16 cellular contexts compared by ENCODE assay signal in genomic region chr17:78046923-78047322, GRCh38.
DNase-seq lines count a peak whose midpoint lies in the region; ATAC-seq and TF ChIP-seq lines count a peak whose summit lies in the region.
"Had no signal": no experiment of that assay in that cellular context is flagged by ENCODE, and none has a peak within 500 bp of the region (broad histone marks: within the 10 kb centered on the region; RNA-seq: fewer than 3 reads in every experiment).

No MANE protein-coding gene starts in this region.

- CTCF ChIA-PET in HEK293 (lab: Yijun Ruan, JAX): interaction anchor here (2.1 kb wide), 1 partner anchor 38 kb away, joined by 8 read pairs; no protein-coding TSS in a partner anchor

- H2AFZ ChIP-seq in neural progenitor cell (replicated peaks): no peak overlapping the region

- no peaks in the 10 kb centered on the region for H3F3A ChIP-seq in neural progenitor cell (ENCODE audit: low read depth)

- no peaks in the 10 kb centered on the region for H3K9me3 Mint-ChIP-seq in neural progenitor cell
- H3K9me3 Mint-ChIP-seq: IgD-negative memory B cell had no signal

- no peak overlapping the region for H3K4me3 Mint-ChIP-seq in neural progenitor cell
- H3K4me3 Mint-ChIP-seq: IgD-negative memory B cell had no signal

- no peak for ATAC-seq in HG02884 (IDR thresholded peaks at IDR 0.05; ENCODE audit: unreplicated experiment)

- peaks cover 22% of the 10 kb centered on the region for H3K79me2 ChIP-seq in neural progenitor cell (ENCODE audit: low read depth)

- DNase-seq in AML-193 (lab: John Stamatoyannopoulos, UW): peak; percentile 22 to 41
- DNase-seq in OCI-M1 (lab: John Stamatoyannopoulos, UW): peak; percentile 16
- peak; percentile 8 for DNase-seq in epithelial cell of esophagus (ENCODE audit: low read depth)
- no peak for DNase-seq in NCI-H1092 treated with DMSO at 0.1 percent for 48 hours (lab: John Stamatoyannopoulos, UW)
- DNase-seq in neural progenitor cell (ENCODE audit: low spot score): no peak
- DNase-seq: NCI-H1048, NCI-H2081 treated with DMSO at 0.1 percent for 48 hours, NCI-H446, NCI-H774, Peyer's patch, Right ventricle myocardium superior had no signal

- H3K4me3 ChIP-seq in HEK293 (ENCODE audit: low read depth, low read length) (no peak overlapping the region), epithelial cell of esophagus (ENCODE audit: low read length) (no peak overlapping the region), neural progenitor cell (no peak overlapping the region)
- H3K4me3 ChIP-seq: Peyer's patch, SK-N-MC had no signal

- H3K27me3 Mint-ChIP-seq in neural progenitor cell (ENCODE audit: insufficient read depth, low read depth): no peaks in the 10 kb centered on the region
- H3K27me3 Mint-ChIP-seq: IgD-negative memory B cell had no signal

- no peak overlapping the region for H3K9ac ChIP-seq in neural progenitor cell

- H3K4me1 Mint-ChIP-seq in neural progenitor cell: no peaks in the 10 kb centered on the region

- H3K36me3 Mint-ChIP-seq in neural progenitor cell: peaks cover 60% of the 10 kb centered on the region

- POLR2A ChIA-PET in HEK293 (lab: Yijun Ruan, JAX): no interaction called here

- no peak overlapping the region for H3K4me2 ChIP-seq in neural progenitor cell

- H3K36me3 ChIP-seq in HEK293 (ENCODE audit: control insufficient read depth in 2 of 2, insufficient read depth in 1 of 2, low read length in 2 of 2): peaks cover 5 to 36% of the 10 kb centered on the region in 2 experiments
- peaks cover 4% of the 10 kb centered on the region for H3K36me3 ChIP-seq in neural progenitor cell

- H3K4me1 ChIP-seq in HEK293 (ENCODE audit: control insufficient read depth, insufficient read depth, low read length) (no peaks in the 10 kb centered on the region), neural progenitor cell (no peaks in the 10 kb centered on the region)
- H3K4me1 ChIP-seq: Peyer's patch had no signal

- H4K20me1 ChIP-seq in neural progenitor cell (ENCODE audit: low read depth): peaks cover 6% of the 10 kb centered on the region

- H3K27me3 ChIP-seq in neural progenitor cell: no peaks in the 10 kb centered on the region
- H3K27me3 ChIP-seq: Peyer's patch had no signal

- TF ChIP-seq CTCF in HEK293 (tag by site-specific recombination; IDR thresholded peaks at IDR 0.05) (no peak), epithelial cell of esophagus (IDR thresholded peaks at IDR 0.05; ENCODE audit: insufficient read depth, low read depth, low read length, missing control alignments) (no peak), neural progenitor cell (IDR thresholded peaks at IDR 0.05) (no peak)

- H3K9me3 ChIP-seq in HEK293 (ENCODE audit: control insufficient read depth, insufficient read depth, low read depth, low read length) (no peaks in the 10 kb centered on the region), neural progenitor cell (ENCODE audit: low read depth) (no peaks in the 10 kb centered on the region)
- H3K9me3 ChIP-seq: Peyer's patch had no signal

- H3K27ac ChIP-seq in HEK293 (ENCODE audit: extremely low read depth, low read depth, low read length): no peak overlapping the region
- no peak overlapping the region for H3K27ac ChIP-seq in neural progenitor cell
- H3K27ac ChIP-seq: C4-2B, Peyer's patch, SK-N-MC had no signal

- H3K27ac Mint-ChIP-seq in neural progenitor cell: no peak overlapping the region
- H3K27ac Mint-ChIP-seq: IgD-negative memory B cell had no signal

TF ChIP-seq in HEK293, 187 proteins besides CTCF, POLR2A, EP300 and RAD21:
- TF ChIP-seq, protein P1, sequence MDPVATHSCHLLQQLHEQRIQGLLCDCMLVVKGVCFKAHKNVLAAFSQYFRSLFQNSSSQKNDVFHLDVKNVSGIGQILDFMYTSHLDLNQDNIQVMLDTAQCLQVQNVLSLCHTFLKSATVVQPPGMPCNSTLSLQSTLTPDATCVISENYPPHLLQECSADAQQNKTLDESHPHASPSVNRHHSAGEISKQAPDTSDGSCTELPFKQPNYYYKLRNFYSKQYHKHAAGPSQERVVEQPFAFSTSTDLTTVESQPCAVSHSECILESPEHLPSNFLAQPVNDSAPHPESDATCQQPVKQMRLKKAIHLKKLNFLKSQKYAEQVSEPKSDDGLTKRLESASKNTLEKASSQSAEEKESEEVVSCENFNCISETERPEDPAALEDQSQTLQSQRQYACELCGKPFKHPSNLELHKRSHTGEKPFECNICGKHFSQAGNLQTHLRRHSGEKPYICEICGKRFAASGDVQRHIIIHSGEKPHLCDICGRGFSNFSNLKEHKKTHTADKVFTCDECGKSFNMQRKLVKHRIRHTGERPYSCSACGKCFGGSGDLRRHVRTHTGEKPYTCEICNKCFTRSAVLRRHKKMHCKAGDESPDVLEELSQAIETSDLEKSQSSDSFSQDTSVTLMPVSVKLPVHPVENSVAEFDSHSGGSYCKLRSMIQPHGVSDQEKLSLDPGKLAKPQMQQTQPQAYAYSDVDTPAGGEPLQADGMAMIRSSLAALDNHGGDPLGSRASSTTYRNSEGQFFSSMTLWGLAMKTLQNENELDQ (tag by site-specific recombination; IDR thresholded peaks at IDR 0.05; ENCODE audit: low read depth): no peak
- TF ChIP-seq ZNF366 (tag by site-specific recombination; conservative IDR thresholded peaks at IDR 0.05) (no peak), HOXD13 (CRISPR knock-in tag; IDR thresholded peaks at IDR 0.05; ENCODE audit: borderline replicate concordance) (no peak), ZNF600 (tag by site-specific recombination; IDR thresholded peaks at IDR 0.05) (0 out of 2 replicates have a peak, but pooled peaks have one; percentile 22), ZNF664 (tag by site-specific recombination; IDR thresholded peaks at IDR 0.05) (peak; percentile 59; the same call in 1 of the 2 replicates), ZSCAN30 (tag by site-specific recombination; IDR thresholded peaks at IDR 0.05) (no peak), ZNF555 (tag by site-specific recombination; conservative IDR thresholded peaks at IDR 0.05) (no peak), KLF9 (tag by site-specific recombination; IDR thresholded peaks at IDR 0.05; ENCODE audit: low read depth) (no peak), ZFP37 (tag by site-specific recombination; IDR thresholded peaks at IDR 0.05) (no peak), ZNF223 (tag by site-specific recombination; IDR thresholded peaks at IDR 0.05) (no peak)
- TF ChIP-seq, protein P2, sequence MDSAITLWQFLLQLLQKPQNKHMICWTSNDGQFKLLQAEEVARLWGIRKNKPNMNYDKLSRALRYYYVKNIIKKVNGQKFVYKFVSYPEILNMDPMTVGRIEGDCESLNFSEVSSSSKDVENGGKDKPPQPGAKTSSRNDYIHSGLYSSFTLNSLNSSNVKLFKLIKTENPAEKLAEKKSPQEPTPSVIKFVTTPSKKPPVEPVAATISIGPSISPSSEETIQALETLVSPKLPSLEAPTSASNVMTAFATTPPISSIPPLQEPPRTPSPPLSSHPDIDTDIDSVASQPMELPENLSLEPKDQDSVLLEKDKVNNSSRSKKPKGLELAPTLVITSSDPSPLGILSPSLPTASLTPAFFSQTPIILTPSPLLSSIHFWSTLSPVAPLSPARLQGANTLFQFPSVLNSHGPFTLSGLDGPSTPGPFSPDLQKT (IDR thresholded peaks at IDR 0.05; ENCODE audit: borderline replicate concordance, low read depth, low read length): no peak

Comparison
In these comparisons a context has a peak if more than half of its experiments do, and no peak if none do; other contexts are left out.
1. DNase-seq: peak in AML-193 (2 of 2), OCI-M1 (single experiment) and epithelial cell of esophagus (single experiment); none in NCI-H1092 treated with DMSO at 0.1 percent for 48 hours (single experiment) and neural progenitor cell (single experiment).